ENCODE assay signal across 1 cellular context in genomic region chr12:110826592-110827200, GRCh38.
A peak's percentile ranks its signal among the peaks of the same experiment; 100 is the strongest.
TF ChIP-seq lines count a peak whose summit lies in the region.

No MANE protein-coding gene starts in this region.

TF ChIP-seq in GM12878, 131 proteins besides CTCF, POLR2A, EP300 and RAD21 (continued from another document and continues in another):
- 0 out of 2 replicates have a peak, but pooled peaks have one; percentile 8 for TF ChIP-seq CEBPZ (IDR thresholded peaks at IDR 0.05; ENCODE audit: low read depth, low read length)
- peak; percentile 56 to 73 for TF ChIP-seq IKZF2 (IDR thresholded peaks at IDR 0.05)
- TF ChIP-seq MAX (IDR thresholded peaks at IDR 0.05; ENCODE audit: low read depth, low read length): 0 out of 2 replicates have a peak, but pooled peaks have one; percentile 52
- no peak for TF ChIP-seq STAT3 (IDR thresholded peaks at IDR 0.05; ENCODE audit: low read depth, low read length)
- TF ChIP-seq ATF7 (IDR thresholded peaks at IDR 0.05; ENCODE audit: low read depth): no peak
- TF ChIP-seq NFXL1 (IDR thresholded peaks at IDR 0.05; ENCODE audit: borderline replicate concordance): no peak
- TF ChIP-seq RELA (IDR thresholded peaks at IDR 0.05; ENCODE audit: borderline replicate concordance, partially characterized antibody): peak; percentile 50
- TF ChIP-seq ASH2L (IDR thresholded peaks at IDR 0.05; ENCODE audit: borderline replicate concordance, low read depth): no peak
- TF ChIP-seq BHLHE40 (IDR thresholded peaks at IDR 0.05; ENCODE audit: borderline replicate concordance in 1 of 2, low read depth in 2 of 2, low read length in 1 of 2): peak; percentile 21 to 46; a peak in 2 of 4 replicates
- 0 out of 2 replicates have a peak, but pooled peaks have one; percentile 31 for TF ChIP-seq CBX5 (IDR thresholded peaks at IDR 0.05; ENCODE audit: low read depth)
- peak; percentile 74 for TF ChIP-seq IKZF1 (conservative IDR thresholded peaks at IDR 0.05)
- 0 out of 2 replicates have a peak, but pooled peaks have one; percentile 52 for TF ChIP-seq EED (IDR thresholded peaks at IDR 0.05; ENCODE audit: low read depth)
- peak; percentile 72 for TF ChIP-seq LARP7 (IDR thresholded peaks at IDR 0.05)
- no peak for TF ChIP-seq CBX3 (IDR thresholded peaks at IDR 0.05; ENCODE audit: borderline replicate concordance, low read depth)
- TF ChIP-seq CBFB (IDR thresholded peaks at IDR 0.05; ENCODE audit: low read depth): no peak
- no peak for TF ChIP-seq TCF12 (IDR thresholded peaks at IDR 0.05; ENCODE audit: low read depth, low read length)
- no peak for TF ChIP-seq JUNB (IDR thresholded peaks at IDR 0.05)
- TF ChIP-seq ZBTB33 (IDR thresholded peaks at IDR 0.05): 0 out of 2 replicates have a peak, but pooled peaks have one; percentile 13
- TF ChIP-seq SMARCA5 (IDR thresholded peaks at IDR 0.05): peak; percentile 93
- TF ChIP-seq ZNF217 (IDR thresholded peaks at IDR 0.05): no peak
- TF ChIP-seq RB1 (IDR thresholded peaks at IDR 0.05; ENCODE audit: borderline replicate concordance): peak; percentile 75; the same call in 1 of the 2 replicates
- TF ChIP-seq ESRRA (IDR thresholded peaks at IDR 0.05; ENCODE audit: low read length): no peak
- TF ChIP-seq ZNF207 (IDR thresholded peaks at IDR 0.05; ENCODE audit: borderline replicate concordance): 0 out of 2 replicates have a peak, but pooled peaks have one; percentile 62
- TF ChIP-seq IRF4 (IDR thresholded peaks at IDR 0.05; ENCODE audit: low read depth, low read length): peak; percentile 85
- TF ChIP-seq ZZZ3 (IDR thresholded peaks at IDR 0.05; ENCODE audit: control insufficient read depth, insufficient read length, low read depth): no peak
- TF ChIP-seq NR2C1 (IDR thresholded peaks at IDR 0.05): no peak
- peak; percentile 75; the same call in 1 of the 2 replicates for TF ChIP-seq ZNF592 (IDR thresholded peaks at IDR 0.05)
- TF ChIP-seq BACH1 (IDR thresholded peaks at IDR 0.05; ENCODE audit: borderline replicate concordance): no peak
- no peak for TF ChIP-seq PRDM15 (CRISPR knock-in tag; IDR thresholded peaks at IDR 0.05)
- no peak for TF ChIP-seq SREBF1 (IDR thresholded peaks at IDR 0.05; ENCODE audit: low read length)
- TF ChIP-seq ZNF24 (IDR thresholded peaks at IDR 0.05): peak; percentile 55; the same call in 1 of the 2 replicates
- TF ChIP-seq KLF5 (IDR thresholded peaks at IDR 0.05; ENCODE audit: partially characterized antibody): no peak
- peak in 1 of 2 experiments; percentile 94; a peak in 2 of 4 replicates for TF ChIP-seq CEBPB (IDR thresholded peaks at IDR 0.05; ENCODE audit: borderline replicate concordance in 1 of 2, low read depth in 2 of 2, low read length in 2 of 2)
- no peak for TF ChIP-seq PAX8 (IDR thresholded peaks at IDR 0.05)
- TF ChIP-seq MTA3 (IDR thresholded peaks at IDR 0.05; ENCODE audit: borderline replicate concordance, low read length): no peak
- no peak for TF ChIP-seq HDAC6 (IDR thresholded peaks at IDR 0.05; ENCODE audit: unreplicated experiment)
- TF ChIP-seq JUND (IDR thresholded peaks at IDR 0.05; ENCODE audit: low read depth, low read length): no peak
- TF ChIP-seq SKIL (IDR thresholded peaks at IDR 0.05; ENCODE audit: low read depth, poor library complexity, severe bottlenecking): peak; percentile 50
- TF ChIP-seq CHD2 (IDR thresholded peaks at IDR 0.05; ENCODE audit: borderline replicate concordance, low read depth, low read length): 0 out of 2 replicates have a peak, but pooled peaks have one; percentile 34
- TF ChIP-seq MEF2B (IDR thresholded peaks at IDR 0.05; ENCODE audit: partially characterized antibody, poor library complexity, severe bottlenecking): peak; percentile 88
- peak; percentile 32; the same call in 1 of the 2 replicates for TF ChIP-seq CREM (IDR thresholded peaks at IDR 0.05; ENCODE audit: low read depth)
- TF ChIP-seq NBN (IDR thresholded peaks at IDR 0.05): no peak; the same call in 1 of the 2 replicates
- no peak for TF ChIP-seq ATF3 (IDR thresholded peaks at IDR 0.05; ENCODE audit: borderline replicate concordance, extremely low read depth, low read depth, low read length)
- TF ChIP-seq MLLT1 (IDR thresholded peaks at IDR 0.05): peak; percentile 86
- no peak for TF ChIP-seq SUPT20H (IDR thresholded peaks at IDR 0.05; ENCODE audit: borderline replicate concordance, control insufficient read depth, low read depth, low read length)
- 0 out of 2 replicates have a peak, but pooled peaks have one; percentile 37 for TF ChIP-seq RCOR1 (conservative IDR thresholded peaks at IDR 0.05; ENCODE audit: low read depth, low read length)
